1 cellular context compared by ENCODE assay signal in genomic region chr18:39232937-39233336, GRCh38.
TF ChIP-seq lines count a peak whose summit lies in the region.

No MANE protein-coding gene starts in this region.

TF ChIP-seq in HepG2, 621 proteins besides CTCF, POLR2A, EP300 and RAD21 (continued from another document and continues in another):
- TF ChIP-seq FOXO4 (CRISPR knock-in tag; conservative IDR thresholded peaks at IDR 0.05) (no peak), NFIB (CRISPR knock-in tag; IDR thresholded peaks at IDR 0.05; ENCODE audit: borderline replicate concordance) (no peak), ZNF280D (CRISPR knock-in tag; IDR thresholded peaks at IDR 0.05) (no peak), HDAC1 (CRISPR knock-in tag; IDR thresholded peaks at IDR 0.05) (peak; percentile 38), FOXC1 (CRISPR knock-in tag; IDR thresholded peaks at IDR 0.05; ENCODE audit: borderline replicate concordance) (0 out of 2 replicates have a peak, but pooled peaks have one; percentile 21), TCF7L2 (IDR thresholded peaks at IDR 0.05; ENCODE audit: low read depth, low read length) (no peak), ZNF687 (CRISPR knock-in tag; IDR thresholded peaks at IDR 0.05) (peak; percentile 62), ZSCAN12 (CRISPR knock-in tag; IDR thresholded peaks at IDR 0.05) (no peak), CCDC6 (CRISPR knock-in tag; IDR thresholded peaks at IDR 0.05) (no peak), ZNF326 (CRISPR knock-in tag; IDR thresholded peaks at IDR 0.05; ENCODE audit: borderline replicate concordance) (no peak), STAG1 (CRISPR knock-in tag; IDR thresholded peaks at IDR 0.05) (peak; percentile 51), ARID5B (CRISPR knock-in tag; IDR thresholded peaks at IDR 0.05) (peak; percentile 47; the same call in 1 of the 2 replicates), ZNF598 (CRISPR knock-in tag; IDR thresholded peaks at IDR 0.05; ENCODE audit: borderline replicate concordance) (peak; percentile 26; the same call in 1 of the 2 replicates), HES4 (CRISPR knock-in tag; IDR thresholded peaks at IDR 0.05; ENCODE audit: borderline replicate concordance) (no peak), FOXP1 (IDR thresholded peaks at IDR 0.05) (no peak), FOXP1 (CRISPR knock-in tag; IDR thresholded peaks at IDR 0.05) (no peak), ASH2L (IDR thresholded peaks at IDR 0.05; ENCODE audit: insufficient read length, low read depth, low read length) (no peak), AHR (CRISPR knock-in tag; IDR thresholded peaks at IDR 0.05) (no peak), ZNF737 (CRISPR knock-in tag; IDR thresholded peaks at IDR 0.05; ENCODE audit: borderline replicate concordance) (no peak), TCF7 (IDR thresholded peaks at IDR 0.05; ENCODE audit: low read depth) (no peak), ZNF513 (CRISPR knock-in tag; conservative IDR thresholded peaks at IDR 0.05) (no peak), GTF2F1 (IDR thresholded peaks at IDR 0.05; ENCODE audit: low read length) (no peak), GATAD2A (CRISPR knock-in tag; IDR thresholded peaks at IDR 0.05) (0 out of 2 replicates have a peak, but pooled peaks have one; percentile 33), HMGXB4 (CRISPR knock-in tag; IDR thresholded peaks at IDR 0.05; ENCODE audit: borderline replicate concordance in 1 of 2, low read depth in 1 of 2) (no peak), ZSCAN9 (CRISPR knock-in tag; IDR thresholded peaks at IDR 0.05; ENCODE audit: borderline replicate concordance) (0 out of 2 replicates have a peak, but pooled peaks have one; percentile 42), ZNF275 (CRISPR knock-in tag; IDR thresholded peaks at IDR 0.05; ENCODE audit: borderline replicate concordance) (no peak), ELK4 (CRISPR knock-in tag; IDR thresholded peaks at IDR 0.05; ENCODE audit: borderline replicate concordance) (no peak), RNF219 (CRISPR knock-in tag; IDR thresholded peaks at IDR 0.05) (no peak), SYNCRIP (IDR thresholded peaks at IDR 0.05; ENCODE audit: insufficient read depth, low read depth, low read length) (no peak), ISL2 (CRISPR knock-in tag; IDR thresholded peaks at IDR 0.05) (no peak), ZNF276 (CRISPR knock-in tag; IDR thresholded peaks at IDR 0.05; ENCODE audit: low read depth) (no peak), JUNB (CRISPR knock-in tag; IDR thresholded peaks at IDR 0.05; ENCODE audit: borderline replicate concordance) (no peak)
